In genomic region chr22:45162531-45162930, GRCh38 we compare ENCODE assay signal across 8 cellular contexts. TPM values are rescaled to one million over a fixed set of nuclear protein-coding genes. Genes with fewer than 3 reads are reported as not detected.
DNase-seq lines count a peak whose midpoint lies in the region; ATAC-seq and TF ChIP-seq lines count a peak whose summit lies in the region.

No MANE protein-coding gene starts in this region.

- H2BK120ac ChIP-seq in trophoblast cell (ENCODE audit: insufficient read depth, low read length, poor library complexity) = peak overlapping the region; percentile 18

- no peak overlapping the region for H2AK5ac ChIP-seq in trophoblast cell (ENCODE audit: low read length)

- H2BK12ac ChIP-seq in trophoblast cell (ENCODE audit: low read length) = no peak overlapping the region

- H3K4me3 Mint-ChIP-seq in endothelial cell (ENCODE audit: unreplicated experiment) = peak overlapping the region; percentile 94

- no peak overlapping the region for H3K23ac ChIP-seq in trophoblast cell (ENCODE audit: low read length)

- no CpG with 5 or more reads among the region's 19 CpGs for WGBS in trophoblast cell (ENCODE audit: extremely low coverage, insufficient coverage, insufficient read length)

- TF ChIP-seq POLR2A in GM18505 (IDR thresholded peaks at IDR 0.05; ENCODE audit: borderline replicate concordance, extremely low read depth, insufficient read depth, insufficient read length) = no peak

- H3K4me1 Mint-ChIP-seq in endothelial cell (ENCODE audit: unreplicated experiment) = peaks cover 42% of the 10 kb centered on the region

- H4K8ac ChIP-seq in trophoblast cell (ENCODE audit: low read depth, low read length) = peak overlapping the region; percentile 68

- H3K4me3 ChIP-seq in PC-3 (ENCODE audit: low read length) (peak overlapping the region; percentile 99), trophoblast cell (ENCODE audit: low read depth, low read length) (no peak overlapping the region)

- no peaks in the 10 kb centered on the region for H3K9me2 ChIP-seq in PC-3 (replicated peaks; ENCODE audit: low read length)

- DNase-seq in ELF-1 (ENCODE audit: low read depth, low spot score) (peak; percentile 58), PC-3 (no peak), endothelial cell (ENCODE audit: low spot score) (no peak), trophoblast cell (no peak), KG1 (lab: John Stamatoyannopoulos, UW) (no peak), dermis blood vessel endothelial cell (no peak), NCI-H2171 (lab: John Stamatoyannopoulos, UW) (no peak)

- peaks cover 9% of the 10 kb centered on the region; the same call in 1 of the 2 replicates for H3K36me3 ChIP-seq in PC-3 (ENCODE audit: low read depth, low read length)
- H3K36me3 ChIP-seq in trophoblast cell (ENCODE audit: control insufficient read depth in 1 of 2, insufficient read depth in 2 of 2, low read length in 2 of 2) = peaks cover 3 to 4% of the 10 kb centered on the region in 2 experiments

- peak overlapping the region; percentile 27 for H4K12ac ChIP-seq in trophoblast cell (ENCODE audit: low read depth, low read length)

- no peak for ATAC-seq in PC-3
- no peak for ATAC-seq in GM18505 (IDR thresholded peaks at IDR 0.05; ENCODE audit: unreplicated experiment)

- H2AFZ ChIP-seq in PC-3 (ENCODE audit: low read length) (no peak overlapping the region), trophoblast cell (ENCODE audit: insufficient read depth, low read length, poor library complexity) (no peak overlapping the region)

- H3K27me3 ChIP-seq in PC-3 (ENCODE audit: low read length) = no peaks in the 10 kb centered on the region
- no peaks in the 10 kb centered on the region for H3K27me3 ChIP-seq in trophoblast cell (ENCODE audit: insufficient read depth, low read length)

- H3K27me3 Mint-ChIP-seq in endothelial cell (ENCODE audit: unreplicated experiment) = peaks cover 8% of the 10 kb centered on the region

- H4K91ac ChIP-seq in trophoblast cell (ENCODE audit: low read depth, low read length) = peak overlapping the region; percentile 78

- H3K4ac ChIP-seq in trophoblast cell (ENCODE audit: low read depth, low read length) = peak overlapping the region; percentile 92

- H3K4me2 ChIP-seq in PC-3 (ENCODE audit: low read length) (peak overlapping the region; percentile 95), trophoblast cell (ENCODE audit: low read length) (peak overlapping the region; percentile 98)

- CTCF ChIA-PET in PC-3 (lab: Charles Lee) = no interaction called here

- peak overlapping the region; percentile 53 for H3K14ac ChIP-seq in trophoblast cell (ENCODE audit: low read length)

- TF ChIP-seq CTCF in PC-3 (conservative IDR thresholded peaks at IDR 0.05; ENCODE audit: low read depth, low read length) (no peak), endothelial cell (IDR thresholded peaks at IDR 0.05; ENCODE audit: unreplicated experiment) (no peak)

- peaks cover 7% of the 10 kb centered on the region for H3K36me3 Mint-ChIP-seq in endothelial cell (ENCODE audit: low read depth, unreplicated experiment)

- intact Hi-C loops in PC-3 (cut with micrococcal nuclease) = loop anchor here (5.0 kb wide), 1 partner anchor 60 kb away; no protein-coding TSS in a partner anchor

- peak overlapping the region; percentile 56 for H3K18ac ChIP-seq in trophoblast cell (ENCODE audit: low read length)

- H3K4me1 ChIP-seq in PC-3 (ENCODE audit: insufficient read depth, low read length) (peaks cover 28% of the 10 kb centered on the region), trophoblast cell (ENCODE audit: control insufficient read depth in 1 of 2, insufficient read depth in 2 of 2, low read length in 2 of 2) (peaks cover 8 to 20% of the 10 kb centered on the region in 2 experiments)

- H3K9ac ChIP-seq in PC-3 (ENCODE audit: low read length) = peak overlapping the region; percentile 100
- no peak overlapping the region for H3K9ac ChIP-seq in trophoblast cell (ENCODE audit: low read length)

- H3K79me2 ChIP-seq in PC-3 (ENCODE audit: low read length) (peaks cover 93% of the 10 kb centered on the region), trophoblast cell (ENCODE audit: control insufficient read depth, insufficient read depth, low read length, poor library complexity) (peaks cover 25% of the 10 kb centered on the region)

- POLR2A ChIA-PET in PC-3 (lab: Charles Lee; ENCODE audit: unreplicated experiment) = no interaction called here

- H2BK5ac ChIP-seq in trophoblast cell (ENCODE audit: low read depth, low read length, poor library complexity) = peak overlapping the region; percentile 70

- H3K79me1 ChIP-seq in trophoblast cell (ENCODE audit: low read length) = peaks cover 27% of the 10 kb centered on the region

- peaks cover 3% of the 10 kb centered on the region for H3F3A ChIP-seq in PC-3 (ENCODE audit: low read length, unreplicated experiment)

- no peaks in the 10 kb centered on the region for H3K9me3 Mint-ChIP-seq in endothelial cell (ENCODE audit: unreplicated experiment)

- peak overlapping the region; percentile 63 for H3K27ac Mint-ChIP-seq in endothelial cell (ENCODE audit: unreplicated experiment)

- H3K9me3 ChIP-seq in PC-3 (ENCODE audit: low read length) (no peaks in the 10 kb centered on the region), trophoblast cell (ENCODE audit: insufficient read depth, low read depth, low read length) (no peaks in the 10 kb centered on the region)

- peaks cover 13% of the 10 kb centered on the region for H4K20me1 ChIP-seq in PC-3 (ENCODE audit: low read length)

- BruUV-seq in PC-3 (replicated peaks; lab: Mats Ljungman, UMichigan) = TSS peak; percentile 85

- peak overlapping the region; percentile 99 for H3K27ac ChIP-seq in PC-3 (ENCODE audit: low read length)
- H3K27ac ChIP-seq in trophoblast cell (ENCODE audit: low read depth, low read length) = peak overlapping the region; percentile 85

RNA-seq across cellular contexts. Expression of gene NUP50, which starts 1.2 kb away (rescaled TPM):
- 65.0 and 69.9 TPM in 2 replicates for total RNA-seq in PC-3 (2014; rRNA removed)
- 103 TPM for total RNA-seq in endothelial cell (ENCODE audit: unreplicated experiment)
- polyA plus RNA-seq in trophoblast cell (2013) = 105 and 108 TPM in 2 replicates
- 68.6 and 85.5 TPM in 2 replicates for total RNA-seq in dermis blood vessel endothelial cell
